ENCODE assay signal across 6 cellular contexts in the genomic region with DNA sequence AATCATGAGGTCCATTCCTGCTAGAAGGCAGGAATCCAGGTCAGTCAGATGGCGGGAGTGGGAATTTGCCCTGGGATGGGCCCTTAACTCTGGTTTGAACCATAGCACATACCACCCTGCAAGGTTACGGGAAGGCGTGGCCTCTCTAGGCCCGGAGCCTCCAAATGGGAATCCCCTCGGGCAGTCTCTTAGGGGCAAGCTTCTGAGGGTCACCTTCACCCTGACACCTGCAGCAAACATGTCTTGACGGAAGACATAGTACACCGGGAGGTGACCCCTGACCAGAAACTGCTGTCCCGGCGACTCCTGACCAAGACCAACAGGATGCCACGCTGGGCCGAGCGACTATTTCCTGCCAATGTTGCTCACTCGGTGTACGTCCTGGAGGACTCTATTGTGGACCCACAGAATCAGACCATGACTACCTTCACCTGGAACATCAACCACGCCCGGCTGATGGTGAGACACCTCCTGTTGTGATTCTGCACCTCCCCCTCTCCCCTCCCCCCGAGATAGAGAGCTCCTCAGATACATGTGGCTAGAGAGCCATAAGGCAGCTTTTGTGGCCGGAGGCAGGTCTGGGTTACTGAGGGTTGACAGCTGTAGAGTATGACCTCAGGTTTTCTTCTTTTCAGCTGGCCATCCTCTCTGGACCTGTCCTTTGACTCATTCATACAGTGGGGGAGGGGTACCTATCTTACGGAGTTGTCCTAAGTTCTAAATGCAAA. TPM values are rescaled to one million over a fixed set of nuclear protein-coding genes. Genes with fewer than 3 reads are reported as not detected.
A peak's percentile ranks its signal among the peaks of the same experiment; 100 is the strongest.
DNase-seq lines count a peak whose midpoint lies in the region; ATAC-seq and TF ChIP-seq lines count a peak whose summit lies in the region.

No MANE protein-coding gene starts in this region.

- CTCF ChIA-PET in AG04449 (lab: Yijun Ruan, JAX): interaction anchor here (1.2 to 9.6 kb wide), 2 partner anchors 67 to 191 kb away, joined by 3 to 112 read pairs; no protein-coding TSS in a partner anchor

- peak overlapping the region; percentile 95 for H3K4me2 ChIP-seq in MM.1S (ENCODE audit: low read depth, low read length)

- peaks cover 86% of the 10 kb centered on the region for H3K79me2 ChIP-seq in MM.1S (ENCODE audit: low read length)

- TF ChIP-seq EP300 in stomach (IDR thresholded peaks at IDR 0.05): no peak

- H3K9me3 ChIP-seq in MM.1S (replicated peaks; ENCODE audit: insufficient read depth, low read length) (no peaks in the 10 kb centered on the region), stomach (no peaks in the 10 kb centered on the region)

- DNase-seq in AG04449 (ENCODE audit: low read depth, low spot score) (no peak), MM.1S (peak; percentile 70), epithelial cell of prostate (ENCODE audit: low read depth, low spot score) (no peak), stomach (no peak), inferior parietal cortex (ENCODE audit: extremely low spot score) (no peak)

- intact Hi-C loops in stomach (cut with DNase I; ENCODE audit: low total_unique reads): no loop called here

- TF ChIP-seq CTCF in AG04449 (IDR thresholded peaks at IDR 0.05; ENCODE audit: insufficient read depth, low read length, missing control alignments) (no peak), MM.1S (IDR thresholded peaks at IDR 0.05; ENCODE audit: low read length) (no peak), stomach (IDR thresholded peaks at IDR 0.05) (no peak)

- no peak for ATAC-seq in GM18498 (IDR thresholded peaks at IDR 0.05; ENCODE audit: unreplicated experiment)

- H4K20me1 ChIP-seq in MM.1S (ENCODE audit: insufficient read depth, low read length): 0 out of 2 replicates have a peak, but pooled peaks cover 7% of the 10 kb centered on the region

- peak overlapping the region; percentile 96 for H3K4me3 ChIP-seq in AG04449 (ENCODE audit: low read depth, low read length)
- H3K4me3 ChIP-seq in MM.1S (ENCODE audit: low read length): peak overlapping the region; percentile 98
- peak overlapping the region; percentile 73 to 95 (median 86) for H3K4me3 ChIP-seq in stomach

- H3K27me3 ChIP-seq in MM.1S (replicated peaks; ENCODE audit: insufficient read depth, low read length) (no peaks in the 10 kb centered on the region), stomach (no peaks in the 10 kb centered on the region)

- no peaks in the 10 kb centered on the region for H3K9me2 ChIP-seq in MM.1S (replicated peaks; ENCODE audit: insufficient read depth, low read length)

- no peaks in the 10 kb centered on the region for H3K36me3 ChIP-seq in MM.1S (replicated peaks; ENCODE audit: insufficient read depth, low read length)
- H3K36me3 ChIP-seq in stomach: peaks cover 23 to 47% (median 35%) of the 10 kb centered on the region in 4 donors

- POLR2A ChIA-PET in AG04449 (lab: Yijun Ruan, JAX): interaction anchor here (0.5 kb wide), 1 partner anchor 24 kb away, joined by 3 read pairs; no protein-coding TSS in a partner anchor

- H2AFZ ChIP-seq in MM.1S (ENCODE audit: low read length): no peak overlapping the region

- TF ChIP-seq POLR2A in stomach (IDR thresholded peaks at IDR 0.05): no peak

- H3K27ac ChIP-seq in MM.1S (ENCODE audit: low read length): peak overlapping the region; percentile 93
- H3K27ac ChIP-seq in epithelial cell of prostate: peak overlapping the region; percentile 85
- peak overlapping the region; percentile 86 to 92 (median 88) for H3K27ac ChIP-seq in stomach

- H3F3A ChIP-seq in MM.1S (ENCODE audit: insufficient read depth, low read length): peaks cover 77% of the 10 kb centered on the region

- H3K4me1 ChIP-seq in MM.1S (ENCODE audit: low read length) (peaks cover 36% of the 10 kb centered on the region), stomach (peaks cover 52 to 86% (median 69%) of the 10 kb centered on the region in 4 donors)

- peak overlapping the region; percentile 99 for H3K9ac ChIP-seq in MM.1S (ENCODE audit: low read length)

- 13 to 28% (median 21%) methylated on average over 15 to 19 of the region's 19 CpGs for WGBS in stomach, 5 donors

RNA-seq across cellular contexts. Expression of a gene that starts 1.0 kb away (rescaled TPM):
- 100 to 1,000 TPM in 3 of 5 donors, 10 to 100 TPM in 2; 82.4 to 201 (median 127) TPM for total RNA-seq in stomach
- polyA plus RNA-seq in stomach: 100 to 1,000 TPM; 140 to 177 (median 171) TPM

RNA-seq across cellular contexts. Expression of a gene that starts 1.0 kb away (rescaled TPM):
- 10 to 100 TPM in 4 of 5 donors, 1 to 10 TPM in 1; 1.8 to 87.2 (median 12.3) TPM for total RNA-seq in stomach
- 10 to 100 TPM; 31.5 to 65.3 (median 33.7) TPM for polyA plus RNA-seq in stomach

RNA-seq across cellular contexts. Expression of a gene that starts 7.1 kb away (rescaled TPM):
- total RNA-seq in stomach: 10 to 100 TPM in 4 of 5 donors, 1 to 10 TPM in 1; 6.8 to 86.9 (median 25.0) TPM
- polyA plus RNA-seq in stomach: 10 to 100 TPM in 2 of 3 donors, 1 to 10 TPM in 1; 7.6 to 17.8 (median 15.0) TPM

RNA-seq across cellular contexts. Expression of a gene that starts 46.9 kb away (rescaled TPM):
- total RNA-seq in stomach: 100 to 1,000 TPM in 3 of 5 donors, 10 to 100 TPM in 2; 73.5 to 621 (median 187) TPM
- polyA plus RNA-seq in stomach: 100 to 1,000 TPM in 1 of 3 donors, 10 to 100 TPM in 2; 92.9 to 135 (median 98.0) TPM

RNA-seq across cellular contexts. Expression of a gene that starts 53.2 kb away (rescaled TPM):
- total RNA-seq in stomach: 100 to 1,000 TPM in 1 of 5 donors, 10 to 100 TPM in 1, 1 to 10 TPM in 2, not detected in 1; 4.2 to 100 (median 12.5) TPM
- polyA plus RNA-seq in stomach: 10 to 100 TPM; 19.0 to 34.3 (median 26.9) TPM
